Comparison of ENCODE assay signal across 9 cellular contexts in the genomic region with DNA sequence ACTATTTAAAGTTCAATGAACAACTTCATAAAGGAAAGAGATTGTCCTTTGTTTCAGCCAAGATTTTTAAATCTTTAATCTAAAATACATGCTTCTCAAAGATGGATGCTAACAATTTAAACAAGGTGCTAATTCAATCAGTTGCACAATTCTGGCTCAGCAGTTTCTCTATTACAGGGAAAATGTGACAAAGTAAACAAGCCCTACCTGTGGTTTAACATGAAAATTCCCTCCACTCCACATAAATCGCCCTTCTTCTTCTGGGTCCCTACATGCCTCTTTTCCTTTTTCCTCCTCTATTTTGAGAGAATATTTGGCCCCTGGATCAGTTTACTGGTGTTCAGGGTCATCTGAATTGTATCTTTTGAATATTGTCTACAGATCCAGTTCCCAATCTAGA.
DNase-seq lines count a peak whose midpoint lies in the region; ATAC-seq, FAIRE-seq and TF ChIP-seq lines count a peak whose summit lies in the region.
"Had no signal": no experiment of that assay in that cellular context is flagged by ENCODE, and none has a peak within 500 bp of the region (broad histone marks: within the 10 kb centered on the region; RNA-seq: fewer than 3 reads in every experiment).

No MANE protein-coding gene starts in this region.

- H4K20me1 ChIP-seq in astrocyte (ENCODE audit: insufficient read depth, low read length): peaks cover 4% of the 10 kb centered on the region

- intact Hi-C loops in CD4-positive, alpha-beta memory T cell (cut with micrococcal nuclease): loop anchor here (2.0 kb wide), 1 partner anchor 79 kb away; no protein-coding TSS in a partner anchor
- intact Hi-C loops in right lobe of liver (cut with DNase I): no loop called here

- H3K36me3 Mint-ChIP-seq in CD4-positive, alpha-beta memory T cell: peaks cover 7 to 8% of the 10 kb centered on the region in 2 donors
- H3K36me3 Mint-ChIP-seq in astrocyte (ENCODE audit: low read depth, unreplicated experiment): no peaks in the 10 kb centered on the region

- H3K27ac Mint-ChIP-seq in CD4-positive, alpha-beta memory T cell: peak overlapping the region in 5 of 7 donors; percentile 23 to 88 (median 63)
- peak overlapping the region; percentile 99 for H3K27ac Mint-ChIP-seq in astrocyte (ENCODE audit: unreplicated experiment)

- TF ChIP-seq POLR2A in right lobe of liver (IDR thresholded peaks at IDR 0.05): no peak

- H3K4me3 Mint-ChIP-seq in CD4-positive, alpha-beta memory T cell: peak overlapping the region in 4 of 8 donors; percentile 55 to 65 (median 58)
- H3K4me3 Mint-ChIP-seq in astrocyte (ENCODE audit: unreplicated experiment): peak overlapping the region; percentile 64

- no peak for DNase-seq in CD4-positive, alpha-beta memory T cell
- DNase-seq in astrocyte (ENCODE audit: low read depth): peak; percentile 50
- DNase-seq in right lobe of liver: no peak
- no peak for DNase-seq in T-helper 2 cell
- DNase-seq in T-helper 1 cell: no peak

- H3K4me1 ChIP-seq in CD4-positive, alpha-beta memory T cell (ENCODE audit: insufficient read depth, low read length): peaks cover 40% of the 10 kb centered on the region
- H3K4me1 ChIP-seq in astrocyte (ENCODE audit: insufficient read depth, low read length): peaks cover 25% of the 10 kb centered on the region
- peaks cover 0 to 23% (median 0%) of the 10 kb centered on the region in 4 donors for H3K4me1 ChIP-seq in right lobe of liver

- peaks cover 63% of the 10 kb centered on the region for H3K79me2 ChIP-seq in astrocyte (ENCODE audit: insufficient read depth, low read length)

- ATAC-seq in HG02973 (IDR thresholded peaks at IDR 0.05; ENCODE audit: unreplicated experiment) (peak; percentile 32), right lobe of liver (peak in 3 of 4 donors; percentile 33 to 66 (median 34)), HG03196 (IDR thresholded peaks at IDR 0.05; ENCODE audit: unreplicated experiment) (no peak), HG03469 (IDR thresholded peaks at IDR 0.05; ENCODE audit: unreplicated experiment) (no peak)
- ATAC-seq: Right ventricle myocardium inferior had no signal

- no peak overlapping the region for H3K4me3 ChIP-seq in CD4-positive, alpha-beta memory T cell (ENCODE audit: low read length in 2 of 2)
- H3K4me3 ChIP-seq in astrocyte (ENCODE audit: insufficient read depth, low read depth, low read length): peak overlapping the region; percentile 52
- no peak overlapping the region for H3K4me3 ChIP-seq in right lobe of liver

- no peaks in the 10 kb centered on the region for H3K36me3 ChIP-seq in CD4-positive, alpha-beta memory T cell (ENCODE audit: insufficient read depth, low read length)
- H3K36me3 ChIP-seq in astrocyte (ENCODE audit: insufficient read depth, low read length) (no peaks in the 10 kb centered on the region), right lobe of liver (no peaks in the 10 kb centered on the region)

- H3K4me1 Mint-ChIP-seq in CD4-positive, alpha-beta memory T cell: peaks cover 52 to 79% (median 63%) of the 10 kb centered on the region in 4 donors
- peaks cover 58% of the 10 kb centered on the region for H3K4me1 Mint-ChIP-seq in astrocyte (ENCODE audit: low read depth, unreplicated experiment)

- H3K9me3 Mint-ChIP-seq in CD4-positive, alpha-beta memory T cell: no peaks in the 10 kb centered on the region
- no peaks in the 10 kb centered on the region for H3K9me3 Mint-ChIP-seq in astrocyte (ENCODE audit: unreplicated experiment)

- 8% methylated on average over 1 of the region's 1 CpG for WGBS in right lobe of liver (ENCODE audit: insufficient coverage, low coverage, low lambda C conversion rate, missing lambda C conversion rate)

- H3K9me3 ChIP-seq in CD4-positive, alpha-beta memory T cell (ENCODE audit: control insufficient read depth in 1 of 2, low read length in 2 of 2): no peaks in the 10 kb centered on the region
- H3K9me3 ChIP-seq in astrocyte (ENCODE audit: insufficient read depth, low read depth, low read length) (no peaks in the 10 kb centered on the region), right lobe of liver (no peaks in the 10 kb centered on the region)

- peak overlapping the region; percentile 85 for H3K4me2 ChIP-seq in astrocyte (ENCODE audit: low read length)

- H2AFZ ChIP-seq in astrocyte (ENCODE audit: low read depth, low read length): no peak overlapping the region

- H3K9ac ChIP-seq in astrocyte (ENCODE audit: low read length): peak overlapping the region; percentile 90

- no peak for TF ChIP-seq CTCF in astrocyte (IDR thresholded peaks at IDR 0.05; ENCODE audit: insufficient read depth, low read depth, low read length)
- TF ChIP-seq CTCF in right lobe of liver (IDR thresholded peaks at IDR 0.05): no peak

- no peak overlapping the region for H3K27ac ChIP-seq in CD4-positive, alpha-beta memory T cell (ENCODE audit: low read depth, low read length)
- H3K27ac ChIP-seq in astrocyte (ENCODE audit: low read depth, low read length) (peak overlapping the region; percentile 100), right lobe of liver (no peak overlapping the region)

- POLR2A ChIA-PET in CD4-positive, alpha-beta memory T cell (lab: Charles Lee; ENCODE audit: partially characterized antibody): interaction anchor here (1.0 to 2.1 kb wide), 2 partner anchors 79 to 80 kb away, joined by 3 to 8 read pairs; partner anchors contain the start of gene FRYL

- H3K27me3 Mint-ChIP-seq in CD4-positive, alpha-beta memory T cell: no peaks in the 10 kb centered on the region
- no peaks in the 10 kb centered on the region for H3K27me3 Mint-ChIP-seq in astrocyte (ENCODE audit: low read depth, unreplicated experiment)

- FAIRE-seq in astrocyte (lab: Jason Lieb, UNC): no peak

- H3K27me3 ChIP-seq in CD4-positive, alpha-beta memory T cell (ENCODE audit: insufficient read depth, low read length): no peaks in the 10 kb centered on the region
- no peaks in the 10 kb centered on the region for H3K27me3 ChIP-seq in astrocyte (ENCODE audit: insufficient read depth, low read length)
- H3K27me3 ChIP-seq in right lobe of liver: no peaks in the 10 kb centered on the region

- CTCF ChIA-PET in CD4-positive, alpha-beta memory T cell (lab: Charles Lee; ENCODE audit: partially characterized antibody): interaction anchor here (1.2 to 1.3 kb wide), 2 partner anchors 57 to 121 kb away, joined by 3 to 7 read pairs; no protein-coding TSS in a partner anchor

Comparison
In these comparisons a context has a peak if more than half of its experiments do, and no peak if none do; other contexts are left out.
1. ATAC-seq: peak in HG02973 (single experiment) and right lobe of liver (3 of 4); none in HG03196 (single experiment) and HG03469 (single experiment).